ENCODE assay signal across 10 cellular contexts in the genomic region with DNA sequence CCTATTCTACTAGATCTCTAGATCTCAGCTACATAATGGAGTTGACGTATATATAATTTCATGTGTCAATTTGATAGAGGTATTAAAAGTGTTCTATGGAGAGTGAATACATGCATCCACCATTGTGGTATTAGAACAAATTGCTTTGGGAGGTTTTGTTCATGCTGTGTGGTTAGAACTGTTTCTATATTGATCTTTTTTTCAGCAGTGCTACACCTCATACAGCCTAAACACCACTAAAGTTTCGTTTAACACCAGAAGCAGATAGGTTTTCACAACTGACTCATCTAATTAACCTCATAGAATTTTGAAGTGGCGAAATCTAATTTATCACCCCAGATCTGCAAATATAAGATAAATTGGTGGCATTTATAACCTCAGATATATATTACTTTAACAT.
"Had no signal": no experiment of that assay in that cellular context is flagged by ENCODE, and none has a peak within 500 bp of the region (broad histone marks: within the 10 kb centered on the region; RNA-seq: fewer than 3 reads in every experiment).

No MANE protein-coding gene starts in this region.

- H3K4me2 ChIP-seq: KMS-11 had no signal

- ATAC-seq: HCT116 had no signal

- H3K9ac ChIP-seq: GM23248, KMS-11 had no signal

- H3K27ac Mint-ChIP-seq: HFFc6, IgD-negative memory B cell had no signal

- H3K36me3 ChIP-seq: HAP-1 had no signal

- H2AFZ ChIP-seq: GM23248 had no signal

- H3K4me1 Mint-ChIP-seq: IgD-negative memory B cell had no signal

- H3K4me1 ChIP-seq: HAP-1 had no signal

- H3K27ac ChIP-seq: GM23248, KMS-11 had no signal

- H3K9me3 ChIP-seq: HAP-1 had no signal

- H3K4me3 ChIP-seq: GM23248, HAP-1 had no signal

- H3K4me3 Mint-ChIP-seq: HFFc6, IgD-negative memory B cell had no signal

- DNase-seq: GM23248, GOT3, H7, HFFc6, Karpas-422, KBM-7 had no signal
